ENCODE assay signal across 20 cellular contexts in genomic region chr2:219482674-219483405, GRCh38. TPM values are rescaled to one million over a fixed set of nuclear protein-coding genes. Genes with fewer than 3 reads are reported as not detected.
"Had no signal": no experiment of that assay in that cellular context is flagged by ENCODE, and none has a peak within 500 bp of the region (broad histone marks: within the 10 kb centered on the region; RNA-seq: fewer than 3 reads in every experiment).

No MANE protein-coding gene starts in this region.

- H3K9me3 ChIP-seq: left lung, neutrophil, ovary, prostate gland, right atrium auricular region, suprapubic skin had no signal

- H3K4me3 ChIP-seq: coronary artery, left lung, ovary, prostate gland, right atrium auricular region had no signal

- H3K27ac ChIP-seq: left lung, neutrophil, ovary, prostate gland, suprapubic skin, WERI-Rb-1 had no signal

- DNase-seq: activated CD4-positive, alpha-beta T cell treated with anti-CD3 and anti-CD28 coated beads for 1 hour; activated CD4-positive, alpha-beta T cell treated with anti-CD3 and anti-CD28 coated beads, Interleukin-2, amount 50 U/mL, for 1 hour; activated CD8-positive, alpha-beta T cell treated with anti-CD3 and anti-CD28 coated beads, Interleukin-2, amount 10 ng/mL, durations not matched to agents 7 days and 5 days; cerebellar nuclear complex; immature natural killer cell; natural killer cell; ovary; stimulated activated CD4-positive, alpha-beta T cell treated with anti-CD3 and anti-CD28 coated beads, Interleukin-12 subunit alpha, Interleukin-12 subunit beta, amount 100 ng/mL, for 4 hours; stimulated activated CD4-positive, alpha-beta T cell treated with anti-CD3 and anti-CD28 coated beads, Interleukin-4, amount 100 ng/mL, for 4 hours; T-helper 1 cell; WERI-Rb-1 had no signal

- H3K36me3 ChIP-seq: left lung, neutrophil, ovary, prostate gland, suprapubic skin, WERI-Rb-1 had no signal

- H3K27me3 ChIP-seq: ovary, right atrium auricular region had no signal

- ATAC-seq: activated CD8-positive, alpha-beta T cell treated with anti-CD3 and anti-CD28 coated beads, Interleukin-2, amount 10 ng/mL, durations not matched to agents 7 days and 5 days; left lung; natural killer cell had no signal

RNA-seq across cellular contexts. Expression of gene ASIC4, which starts 31.4 kb away (rescaled TPM):
- total RNA-seq: activated CD8-positive, alpha-beta T cell treated with anti-CD3 and anti-CD28 coated beads, Interleukin-2, amount 10 ng/mL, durations not matched to agents 7 days and 5 days; kidney epithelial cell; left lung; lung microvascular endothelial cell; right atrium auricular region; skeletal muscle tissue; suprapubic skin had no signal
- polyA plus RNA-seq: immature natural killer cell had no signal

RNA-seq across cellular contexts. Expression of gene SPEG, which starts 48.2 kb away (rescaled TPM):
- polyA plus RNA-seq: immature natural killer cell had no signal
